Comparison of ENCODE assay signal across 8 cellular contexts in the genomic region with DNA sequence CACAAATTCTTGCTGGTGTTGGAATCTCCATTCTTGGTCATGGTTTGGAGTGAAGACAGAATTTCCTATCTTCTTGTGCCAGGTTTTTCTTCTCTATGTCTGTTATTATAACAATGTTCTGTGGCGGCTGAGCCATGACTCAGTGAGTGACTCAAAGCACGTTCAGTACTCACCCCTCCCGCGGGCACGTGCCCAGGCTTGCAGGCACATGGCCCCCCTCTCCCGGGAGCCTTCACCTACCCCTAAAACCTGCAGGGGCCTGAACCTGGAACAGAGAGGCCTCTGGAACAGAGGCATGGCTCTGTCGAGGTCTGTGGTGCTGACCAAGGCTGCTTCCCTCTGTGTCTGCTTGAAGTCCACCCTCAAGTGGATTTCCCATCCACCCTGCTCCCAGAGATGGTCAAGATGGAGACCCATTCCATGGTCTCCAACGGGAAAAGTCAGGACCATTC. TPM values are rescaled to one million over a fixed set of nuclear protein-coding genes. Genes with fewer than 3 reads are reported as not detected.
DNase-seq lines count a peak whose midpoint lies in the region; ATAC-seq, FAIRE-seq and TF ChIP-seq lines count a peak whose summit lies in the region.

No MANE protein-coding gene starts in this region.

- ATAC-seq in K562 (no peak), HG03097 (IDR thresholded peaks at IDR 0.05; ENCODE audit: low FRiP score, unreplicated experiment) (no peak), GM19035 (IDR thresholded peaks at IDR 0.05; ENCODE audit: unreplicated experiment) (no peak)

- DNase-seq in HS-5 (ENCODE audit: low read depth) = peak; percentile 77
- peak in 3 of 4 experiments; percentile 6 to 37 (median 35) for DNase-seq in K562 (ENCODE audit: extremely low read depth in 1 of 4, low spot score in 3 of 4)
- peak; percentile 95 for DNase-seq in kidney
- DNase-seq in testis = peak; percentile 84
- DNase-seq in NK-92 treated with Interleukin-12 subunit alpha and Interleukin-12 subunit beta, amount 100 ng/mL, for 24 hours (lab: John Stamatoyannopoulos, UW) = no peak
- no peak for DNase-seq in activated naive CD8-positive, alpha-beta T cell treated with anti-CD3 and anti-CD28 coated beads for 36 hours

- no peaks in the 10 kb centered on the region for H3K27me3 ChIP-seq in K562 (ENCODE audit: control insufficient read depth in 2 of 2, insufficient read depth in 2 of 2, low read length in 2 of 2)
- H3K27me3 ChIP-seq in testis = no peaks in the 10 kb centered on the region

- H3K9me3 ChIP-seq in K562 (replicated peaks; ENCODE audit: control insufficient read depth, insufficient read depth, low read depth, low read length) = no peaks in the 10 kb centered on the region
- H3K9me3 ChIP-seq in kidney (ENCODE audit: control insufficient read depth in 1 of 2, low read length in 2 of 2) = no peaks in the 10 kb centered on the region
- H3K9me3 ChIP-seq in testis = no peaks in the 10 kb centered on the region

- no peak for TF ChIP-seq POLR2A in K562 (conservative IDR thresholded peaks at IDR 0.05)
- no peak for TF ChIP-seq POLR2A in testis (IDR thresholded peaks at IDR 0.05)

- no peaks in the 10 kb centered on the region for H4K20me1 ChIP-seq in K562 (replicated peaks; ENCODE audit: control insufficient read depth, insufficient read depth, low read length)

- H3K4me3 ChIP-seq in K562 (no peak overlapping the region), kidney (ENCODE audit: low read length in 2 of 2) (no peak overlapping the region), testis (no peak overlapping the region)

- no peaks in the 10 kb centered on the region for H3K36me3 Mint-ChIP-seq in activated naive CD8-positive, alpha-beta T cell treated with anti-CD3 and anti-CD28 coated beads for 36 hours

- no peaks in the 10 kb centered on the region for H3K9me1 ChIP-seq in K562 (ENCODE audit: control insufficient read depth, insufficient read depth, low read length)

- POLR2A ChIA-PET in K562 (lab: Yijun Ruan, JAX) = no interaction called here

- H3K9me3 Mint-ChIP-seq in activated naive CD8-positive, alpha-beta T cell treated with anti-CD3 and anti-CD28 coated beads for 36 hours = no peaks in the 10 kb centered on the region

- H3K4me1 ChIP-seq in K562 (replicated peaks in 1 of 2; ENCODE audit: control insufficient read depth in 2 of 2, insufficient read depth in 2 of 2, low read length in 2 of 2) (peaks cover 0 to 7% of the 10 kb centered on the region in 2 experiments; a peak in 1 of 5 replicates), kidney (ENCODE audit: control insufficient read depth in 1 of 2, insufficient read depth in 1 of 2, low read depth in 1 of 2, low read length in 2 of 2) (peaks cover 3 to 5% of the 10 kb centered on the region in 2 donors), testis (peaks cover 5% of the 10 kb centered on the region)

- H3K27ac ChIP-seq in K562 (ENCODE audit: extremely low read depth, low read depth, low read length) (no peak overlapping the region), kidney (ENCODE audit: low read depth in 2 of 2, low read length in 2 of 2) (no peak overlapping the region), testis (peak overlapping the region; percentile 27 to 83)

- intact Hi-C loops in K562 (cut with micrococcal nuclease) = loop anchor here (5.0 to 10.0 kb wide), 3 partner anchors 102 to 208 kb away; partner anchors contain the start of gene SHISA5
- intact Hi-C loops in kidney (cut with DNase I) = loop anchor here (5.0 kb wide), 1 partner anchor 35 kb away; no protein-coding TSS in a partner anchor
- intact Hi-C loops in testis (cut with DNase I; ENCODE audit: low total_unique reads) = loop anchor here (5.0 kb wide), 1 partner anchor 35 kb away; no protein-coding TSS in a partner anchor

- no peaks in the 10 kb centered on the region for H3K4me1 Mint-ChIP-seq in activated naive CD8-positive, alpha-beta T cell treated with anti-CD3 and anti-CD28 coated beads for 36 hours

- no peaks in the 10 kb centered on the region for H3K36me3 ChIP-seq in K562 (ENCODE audit: control insufficient read depth, insufficient read depth, low read length)
- H3K36me3 ChIP-seq in kidney (ENCODE audit: control insufficient read depth in 1 of 2, insufficient read depth in 2 of 2, low read length in 2 of 2) = peaks cover 22 to 23% of the 10 kb centered on the region in 2 donors
- no peaks in the 10 kb centered on the region for H3K36me3 ChIP-seq in testis (ENCODE audit: low read depth, missing control alignments)

- H3K27ac Mint-ChIP-seq in activated naive CD8-positive, alpha-beta T cell treated with anti-CD3 and anti-CD28 coated beads for 36 hours = no peak overlapping the region

- FAIRE-seq in K562 (lab: Jason Lieb, UNC) = no peak
- no peak for FAIRE-seq in kidney (lab: Jason Lieb, UNC)

- no peak overlapping the region for H3K9ac ChIP-seq in K562 (ENCODE audit: insufficient read depth in 1 of 2, low read depth in 2 of 2, low read length in 2 of 2)
- no peak overlapping the region for H3K9ac ChIP-seq in kidney (ENCODE audit: low read length in 2 of 2)

- BruUV-seq in K562 (replicated peaks; lab: Mats Ljungman, UMichigan) = no TSS peak

- H3K4me2 ChIP-seq in K562 (ENCODE audit: insufficient read depth, low read length) = no peak overlapping the region

- peaks cover 6% of the 10 kb centered on the region for H3K27me3 Mint-ChIP-seq in activated naive CD8-positive, alpha-beta T cell treated with anti-CD3 and anti-CD28 coated beads for 36 hours

- H3K4me3 Mint-ChIP-seq in activated naive CD8-positive, alpha-beta T cell treated with anti-CD3 and anti-CD28 coated beads for 36 hours = no peak overlapping the region

- TF ChIP-seq CTCF in K562 (IDR thresholded peaks at IDR 0.05 in 2 of 3, conservative IDR thresholded peaks at IDR 0.05 in 1 of 3; ENCODE audit: insufficient read depth in 2 of 3, low read depth in 1 of 3, low read length in 3 of 3) (no peak), kidney (IDR thresholded peaks at IDR 0.05; ENCODE audit: borderline replicate concordance, extremely low read depth, insufficient read depth) (no peak), testis (IDR thresholded peaks at IDR 0.05) (no peak)

- no peak for TF ChIP-seq EP300 in K562 (IDR thresholded peaks at IDR 0.05; ENCODE audit: low read length)

- CTCF ChIA-PET in K562 (lab: Yijun Ruan, JAX; ENCODE audit: low intra/inter-chr PET ratio) = interaction anchor here (3.0 kb wide), 1 partner anchor 34 kb away, joined by 28 read pairs; no protein-coding TSS in a partner anchor

- in situ Hi-C loops in K562 (cut with MboI) = loop anchor here (5.0 kb wide), 1 partner anchor 35 kb away; no protein-coding TSS in a partner anchor

- 7% methylated on average over 4 of the region's 8 CpGs for WGBS in K562 (ENCODE audit: insufficient coverage, low coverage, missing lambda C conversion rate)
- 33 to 73% methylated on average over 8 of the region's 8 CpGs for WGBS in testis, 2 donors

- TF ChIP-seq RAD21 in K562 (CRISPR knock-in tag; conservative IDR thresholded peaks at IDR 0.05 in 1 of 2, IDR thresholded peaks at IDR 0.05 in 1 of 2) = no peak

- no peaks in the 10 kb centered on the region for H3K79me2 ChIP-seq in K562 (ENCODE audit: control insufficient read depth, insufficient read depth, low read length)

- H2AFZ ChIP-seq in K562 (ENCODE audit: low read depth, low read length) = no peak overlapping the region

RNA-seq across cellular contexts. Expression of gene PLXNB1, which starts 27.6 kb away (rescaled TPM):
- total RNA-seq in K562 (2011; cell fraction: chromatin; rRNA removed; ENCODE audit: low replicate concordance) = 67.7 and 204 TPM in 2 replicates
- 92.2 and 100 TPM in 2 replicates for total RNA-seq in K562 (2011; cell fraction: nucleolus; rRNA removed)
- total RNA-seq in K562 (2011; cell fraction: nucleoplasm; rRNA removed) = 59.2 and 60.7 TPM in 2 replicates
- total RNA-seq in K562 (2014; rRNA removed) = 11.2 and 12.7 TPM in 2 replicates
- 2.1 and 3.9 TPM in 2 replicates for total RNA-seq in K562 (2014; rRNA removed; fragmentation: Illumina TruSeq; extraction: Trizol)
- 6.0 and 6.3 TPM in 2 replicates for total RNA-seq in K562 (2015; rRNA removed; fragmentation: Illumina TruSeq; extraction: Trizol)
- 11.4 and 13.9 TPM in 2 replicates for total RNA-seq in K562 (2021)
- polyA plus RNA-seq in K562 (2011; rRNA removed) = 6.0 and 16.7 TPM in 2 replicates
- 10.8 and 14.2 TPM in 2 replicates for polyA plus RNA-seq in K562 (2011; cell fraction: cytosol; rRNA removed)
- 106 and 120 TPM in 2 replicates for polyA plus RNA-seq in K562 (2011; cell fraction: nucleus; rRNA removed)
- 11.5 and 18.7 TPM in 2 replicates for polyA plus RNA-seq in K562 (2012)
- 7.3 and 9.2 TPM in 2 replicates for polyA plus RNA-seq in K562 (2014; fragmentation: Illumina TruSeq; extraction: Trizol)
- under 1 TPM; 0.17 to 0.24 TPM for polyA plus RNA-seq in K562 (2014; fragmentation: Nextera tagmentation; extraction: Ambion mirVana)
- polyA plus RNA-seq in K562 (2014; rRNA removed) = 10.6 and 17.4 TPM in 2 replicates
- 5.0 and 8.2 TPM in 2 replicates for polyA minus RNA-seq in K562 (2011; rRNA and poly(A)+ RNA removed)
- polyA minus RNA-seq in K562 (2011; cell fraction: cytosol; rRNA and poly(A)+ RNA removed) = 10.0 and 12.9 TPM in 2 replicates
- 27.1 and 27.3 TPM in 2 replicates for polyA minus RNA-seq in K562 (2011; cell fraction: nucleus; rRNA and poly(A)+ RNA removed)
- total RNA-seq in kidney = 224 TPM
- polyA plus RNA-seq in kidney (ENCODE audit: insufficient read depth, low read depth, low replicate concordance) = 101 TPM
- total RNA-seq in testis = 10 to 100 TPM; 70.2 to 79.2 TPM
- polyA plus RNA-seq in testis (ENCODE audit: insufficient read depth, low read depth, low replicate concordance) = 41.5 TPM
- 1 to 10 TPM; 1.6 to 2.4 TPM for total RNA-seq in activated naive CD8-positive, alpha-beta T cell treated with anti-CD3 and anti-CD28 coated beads for 36 hours

RNA-seq across cellular contexts. Expression of gene FBXW12, which starts 30.3 kb away (rescaled TPM):
- total RNA-seq in K562 (2011; cell fraction: chromatin; rRNA removed; ENCODE audit: low replicate concordance) = 0.30 and 0.37 TPM in 2 replicates
- 0.17 and 0.26 TPM in 2 replicates for total RNA-seq in K562 (2011; cell fraction: nucleolus; rRNA removed)
- total RNA-seq in K562 (2011; cell fraction: nucleoplasm; rRNA removed) = 0.22 and 0.53 TPM in 2 replicates
- total RNA-seq in K562 (2014; rRNA removed) (not detected in 2 replicates), K562 (2014; rRNA removed; fragmentation: Illumina TruSeq; extraction: Trizol) (not detected in 2 replicates), K562 (2015; rRNA removed; fragmentation: Illumina TruSeq; extraction: Trizol) (0.11 TPM in 1 of 2 replicates, not detected in the other), K562 (2021) (not detected in 2 replicates), kidney (not detected), testis (1 to 10 TPM in 1 of 2 donors, under 1 TPM in 1; 0.81 to 2.0 TPM)
- polyA plus RNA-seq in K562 (2011; rRNA removed) (0.06 and 0.24 TPM in 2 replicates), K562 (2014; fragmentation: Illumina TruSeq; extraction: Trizol) (not detected in 2 replicates), K562 (2014; fragmentation: Nextera tagmentation; extraction: Ambion mirVana) (under 1 TPM; 0.04 to 0.07 TPM), K562 (2014; rRNA removed) (0.30 TPM in 1 of 2 replicates, not detected in the other), kidney (ENCODE audit: insufficient read depth, low read depth, low replicate concordance) (not detected), testis (ENCODE audit: insufficient read depth, low read depth, low replicate concordance) (0.98 TPM)
- 0.16 TPM in 2 replicates for polyA plus RNA-seq in K562 (2011; cell fraction: cytosol; rRNA removed)
- polyA plus RNA-seq in K562 (2011; cell fraction: nucleus; rRNA removed) = 0.17 and 0.41 TPM in 2 replicates
- not detected in 2 replicates for polyA plus RNA-seq in K562 (2012)
- 0.24 TPM in 1 of 2 replicates, not detected in the other for polyA minus RNA-seq in K562 (2011; rRNA and poly(A)+ RNA removed)
- not detected in 2 replicates for polyA minus RNA-seq in K562 (2011; cell fraction: cytosol; rRNA and poly(A)+ RNA removed)
- not detected in 2 replicates for polyA minus RNA-seq in K562 (2011; cell fraction: nucleus; rRNA and poly(A)+ RNA removed)
- not detected for total RNA-seq in activated naive CD8-positive, alpha-beta T cell treated with anti-CD3 and anti-CD28 coated beads for 36 hours

RNA-seq across cellular contexts. Expression of gene CCDC51, which starts 37.6 kb away (rescaled TPM):
- total RNA-seq in K562 (2011; cell fraction: chromatin; rRNA removed; ENCODE audit: low replicate concordance) = 2.8 and 4.0 TPM in 2 replicates
- 2.8 and 3.0 TPM in 2 replicates for total RNA-seq in K562 (2011; cell fraction: nucleolus; rRNA removed)
- 3.9 and 4.0 TPM in 2 replicates for total RNA-seq in K562 (2011; cell fraction: nucleoplasm; rRNA removed)
- total RNA-seq in K562 (2014; rRNA removed) (17.4 and 20.8 TPM in 2 replicates), K562 (2014; rRNA removed; fragmentation: Illumina TruSeq; extraction: Trizol) (10.2 and 14.0 TPM in 2 replicates), K562 (2015; rRNA removed; fragmentation: Illumina TruSeq; extraction: Trizol) (17.3 and 18.6 TPM in 2 replicates), K562 (2021) (12.8 and 15.7 TPM in 2 replicates), kidney (13.8 TPM), testis (10 to 100 TPM; 11.7 to 16.0 TPM)
- polyA plus RNA-seq in K562 (2011; rRNA removed) (16.0 and 16.5 TPM in 2 replicates), K562 (2014; fragmentation: Illumina TruSeq; extraction: Trizol) (15.7 and 18.0 TPM in 2 replicates), K562 (2014; fragmentation: Nextera tagmentation; extraction: Ambion mirVana) (1 to 10 TPM; 6.5 to 6.8 TPM), K562 (2014; rRNA removed) (16.5 and 18.0 TPM in 2 replicates), kidney (ENCODE audit: insufficient read depth, low read depth, low replicate concordance) (32.8 TPM), testis (ENCODE audit: insufficient read depth, low read depth, low replicate concordance) (16.0 TPM)
- 17.1 and 20.0 TPM in 2 replicates for polyA plus RNA-seq in K562 (2011; cell fraction: cytosol; rRNA removed)
- polyA plus RNA-seq in K562 (2011; cell fraction: nucleus; rRNA removed) = 7.2 and 8.2 TPM in 2 replicates
- polyA plus RNA-seq in K562 (2012) = 12.6 and 14.9 TPM in 2 replicates
- polyA minus RNA-seq in K562 (2011; rRNA and poly(A)+ RNA removed) = 8.6 and 10.2 TPM in 2 replicates
- polyA minus RNA-seq in K562 (2011; cell fraction: cytosol; rRNA and poly(A)+ RNA removed) = 2.4 and 7.1 TPM in 2 replicates
- 1.3 and 1.6 TPM in 2 replicates for polyA minus RNA-seq in K562 (2011; cell fraction: nucleus; rRNA and poly(A)+ RNA removed)
- total RNA-seq in activated naive CD8-positive, alpha-beta T cell treated with anti-CD3 and anti-CD28 coated beads for 36 hours = 10 to 100 TPM; 28.2 to 29.5 TPM

RNA-seq across cellular contexts. Expression of gene TMA7, which starts 37.8 kb away (rescaled TPM):
- total RNA-seq in K562 (2011; cell fraction: chromatin; rRNA removed; ENCODE audit: low replicate concordance) = 33.0 and 39.7 TPM in 2 replicates
- total RNA-seq in K562 (2011; cell fraction: nucleolus; rRNA removed) = 42.8 and 52.5 TPM in 2 replicates
- total RNA-seq in K562 (2011; cell fraction: nucleoplasm; rRNA removed) = 61.4 and 82.2 TPM in 2 replicates
- total RNA-seq in K562 (2014; rRNA removed) = 587 and 775 TPM in 2 replicates
- 389 and 394 TPM in 2 replicates for total RNA-seq in K562 (2014; rRNA removed; fragmentation: Illumina TruSeq; extraction: Trizol)
- total RNA-seq in K562 (2015; rRNA removed; fragmentation: Illumina TruSeq; extraction: Trizol) = 476 and 486 TPM in 2 replicates
- total RNA-seq in K562 (2021) = 201 and 209 TPM in 2 replicates
- polyA plus RNA-seq in K562 (2011; rRNA removed) = 160 and 232 TPM in 2 replicates
- 25.9 and 86.1 TPM in 2 replicates for polyA plus RNA-seq in K562 (2011; cell fraction: cytosol; rRNA removed)
- 42.3 and 57.7 TPM in 2 replicates for polyA plus RNA-seq in K562 (2011; cell fraction: nucleus; rRNA removed)
- 188 and 520 TPM in 2 replicates for polyA plus RNA-seq in K562 (2012)
- polyA plus RNA-seq in K562 (2014; fragmentation: Illumina TruSeq; extraction: Trizol) = 318 and 361 TPM in 2 replicates
- polyA plus RNA-seq in K562 (2014; fragmentation: Nextera tagmentation; extraction: Ambion mirVana) = 100 to 1,000 TPM; 835 to 942 TPM
- polyA plus RNA-seq in K562 (2014; rRNA removed) = 810 and 1,003 TPM in 2 replicates
- 32.1 and 43.5 TPM in 2 replicates for polyA minus RNA-seq in K562 (2011; rRNA and poly(A)+ RNA removed)
- polyA minus RNA-seq in K562 (2011; cell fraction: cytosol; rRNA and poly(A)+ RNA removed) = 17.8 and 24.1 TPM in 2 replicates
- 19.9 and 32.4 TPM in 2 replicates for polyA minus RNA-seq in K562 (2011; cell fraction: nucleus; rRNA and poly(A)+ RNA removed)
- total RNA-seq in kidney = 195 TPM
- polyA plus RNA-seq in kidney (ENCODE audit: insufficient read depth, low read depth, low replicate concordance) = 631 TPM
- total RNA-seq in testis = 100 to 1,000 TPM; 380 to 393 TPM
- 425 TPM for polyA plus RNA-seq in testis (ENCODE audit: insufficient read depth, low read depth, low replicate concordance)
- total RNA-seq in activated naive CD8-positive, alpha-beta T cell treated with anti-CD3 and anti-CD28 coated beads for 36 hours = 100 to 1,000 TPM; 398 to 421 TPM

RNA-seq across cellular contexts. Expression of gene ATRIP, which starts 44.2 kb away (rescaled TPM):
- total RNA-seq in K562 (2011; cell fraction: chromatin; rRNA removed; ENCODE audit: low replicate concordance) = 31.8 and 48.5 TPM in 2 replicates
- 22.1 and 30.9 TPM in 2 replicates for total RNA-seq in K562 (2011; cell fraction: nucleolus; rRNA removed)
- total RNA-seq in K562 (2011; cell fraction: nucleoplasm; rRNA removed) = 15.6 and 21.9 TPM in 2 replicates
- total RNA-seq in K562 (2014; rRNA removed) = 10.4 and 14.1 TPM in 2 replicates
- total RNA-seq in K562 (2014; rRNA removed; fragmentation: Illumina TruSeq; extraction: Trizol) = 15.7 and 19.6 TPM in 2 replicates
- 15.3 and 17.4 TPM in 2 replicates for total RNA-seq in K562 (2015; rRNA removed; fragmentation: Illumina TruSeq; extraction: Trizol)
- 13.9 and 14.1 TPM in 2 replicates for total RNA-seq in K562 (2021)
- polyA plus RNA-seq in K562 (2011; rRNA removed) = 10.1 and 10.5 TPM in 2 replicates
- polyA plus RNA-seq in K562 (2011; cell fraction: cytosol; rRNA removed) = 10.1 and 14.1 TPM in 2 replicates
- 26.8 and 42.6 TPM in 2 replicates for polyA plus RNA-seq in K562 (2011; cell fraction: nucleus; rRNA removed)
- 7.9 and 10.1 TPM in 2 replicates for polyA plus RNA-seq in K562 (2012)
- polyA plus RNA-seq in K562 (2014; fragmentation: Illumina TruSeq; extraction: Trizol) = 15.2 and 15.6 TPM in 2 replicates
- 1 to 10 TPM; 1.7 to 2.3 TPM for polyA plus RNA-seq in K562 (2014; fragmentation: Nextera tagmentation; extraction: Ambion mirVana)
- 9.2 and 10.0 TPM in 2 replicates for polyA plus RNA-seq in K562 (2014; rRNA removed)
- 14.9 and 17.0 TPM in 2 replicates for polyA minus RNA-seq in K562 (2011; rRNA and poly(A)+ RNA removed)
- 9.5 and 9.7 TPM in 2 replicates for polyA minus RNA-seq in K562 (2011; cell fraction: cytosol; rRNA and poly(A)+ RNA removed)
- polyA minus RNA-seq in K562 (2011; cell fraction: nucleus; rRNA and poly(A)+ RNA removed) = 12.8 and 14.1 TPM in 2 replicates
- total RNA-seq in kidney = 6.7 TPM
- 5.4 TPM for polyA plus RNA-seq in kidney (ENCODE audit: insufficient read depth, low read depth, low replicate concordance)
- total RNA-seq in testis = 10 to 100 TPM; 25.0 to 26.3 TPM
- 56.5 TPM for polyA plus RNA-seq in testis (ENCODE audit: insufficient read depth, low read depth, low replicate concordance)
- 10 to 100 TPM; 17.3 to 17.9 TPM for total RNA-seq in activated naive CD8-positive, alpha-beta T cell treated with anti-CD3 and anti-CD28 coated beads for 36 hours

Comparison
In these comparisons a context has a peak if more than half of its experiments do, and no peak if none do; other contexts are left out.
1. DNase-seq: peak in HS-5 (single experiment), K562 (3 of 4), kidney (single experiment) and testis (single experiment); none in NK-92 treated with Interleukin-12 subunit alpha and Interleukin-12 subunit beta, amount 100 ng/mL, for 24 hours (single experiment) and activated naive CD8-positive, alpha-beta T cell treated with anti-CD3 and anti-CD28 coated beads for 36 hours (single experiment).
2. H3K27ac ChIP-seq: peak in testis (2 of 2); none in K562 (single experiment) and kidney (0 of 2).